17 cellular contexts compared by ENCODE assay signal in genomic region chr3:105759442-105760078, GRCh38.
A peak's percentile ranks its signal among the peaks of the same experiment; 100 is the strongest.
DNase-seq lines count a peak whose midpoint lies in the region; ATAC-seq and TF ChIP-seq lines count a peak whose summit lies in the region.
"Had no signal": no experiment of that assay in that cellular context is flagged by ENCODE, and none has a peak within 500 bp of the region (broad histone marks: within the 10 kb centered on the region; RNA-seq: fewer than 3 reads in every experiment).

No MANE protein-coding gene starts in this region.

- peaks cover 71% of the 10 kb centered on the region for H3K36me3 Mint-ChIP-seq in activated CD4-positive, alpha-beta memory T cell treated with anti-CD3 and anti-CD28 coated beads for 36 hours
- peaks cover 80% of the 10 kb centered on the region for H3K36me3 Mint-ChIP-seq in activated CD4-positive, alpha-beta memory T cell treated with anti-CD3 and anti-CD28 coated beads, Interleukin-2, amount 10 ng/mL, durations not matched to agents 7 days and 5 days (ENCODE audit: low read depth)
- H3K36me3 Mint-ChIP-seq in CD4-positive, alpha-beta T cell (ENCODE audit: low read depth): peaks cover 80% of the 10 kb centered on the region
- peaks cover 80% of the 10 kb centered on the region for H3K36me3 Mint-ChIP-seq in activated naive CD8-positive, alpha-beta T cell treated with anti-CD3 and anti-CD28 coated beads for 36 hours
- peaks cover 26 to 73% (median 46%) of the 10 kb centered on the region in 5 donors for H3K36me3 Mint-ChIP-seq in naive thymus-derived CD4-positive, alpha-beta T cell

- no peak overlapping the region for H3K4me3 Mint-ChIP-seq in activated CD4-positive, alpha-beta memory T cell treated with anti-CD3 and anti-CD28 coated beads for 36 hours
- no peak overlapping the region for H3K4me3 Mint-ChIP-seq in activated CD4-positive, alpha-beta memory T cell treated with anti-CD3 and anti-CD28 coated beads, Interleukin-2, amount 10 ng/mL, durations not matched to agents 7 days and 5 days
- no peak overlapping the region for H3K4me3 Mint-ChIP-seq in CD4-positive, alpha-beta T cell
- H3K4me3 Mint-ChIP-seq in activated naive CD8-positive, alpha-beta T cell treated with anti-CD3 and anti-CD28 coated beads for 36 hours: peak overlapping the region; percentile 25
- peak overlapping the region in 3 of 10 donors; percentile 8 to 35 (median 28) for H3K4me3 Mint-ChIP-seq in naive thymus-derived CD4-positive, alpha-beta T cell
- H3K4me3 Mint-ChIP-seq: type B pancreatic cell had no signal

- intact Hi-C loops in activated CD4-positive, alpha-beta memory T cell treated with anti-CD3 and anti-CD28 coated beads for 36 hours (cut with micrococcal nuclease): no loop called here
- intact Hi-C loops in CD4-positive, alpha-beta T cell (cut with DNase I, micrococcal nuclease): no loop called here
- intact Hi-C loops in naive thymus-derived CD4-positive, alpha-beta T cell (cut with micrococcal nuclease): loop anchor here in 1 of 2 donors (5.0 kb wide), 1 partner anchor 1763 kb away; the partner anchor contains the start of gene BBX

- peaks cover 22% of the 10 kb centered on the region for H3K9me3 ChIP-seq in CD4-positive, alpha-beta T cell (ENCODE audit: control insufficient read depth, low read length)
- peaks cover 0 to 22% (median 0%) of the 10 kb centered on the region in 3 experiments for H3K9me3 ChIP-seq in naive thymus-derived CD4-positive, alpha-beta T cell (ENCODE audit: control insufficient read depth in 2 of 3, low read length in 3 of 3)
- H3K9me3 ChIP-seq: gastrocnemius medialis had no signal

- POLR2A ChIA-PET in activated CD4-positive, alpha-beta memory T cell treated with anti-CD3 and anti-CD28 coated beads for 36 hours (lab: Charles Lee): interaction anchor here (1.0 kb wide), 1 partner anchor 22 kb away, joined by 3 read pairs; no protein-coding TSS in a partner anchor
- POLR2A ChIA-PET in activated CD4-positive, alpha-beta memory T cell treated with anti-CD3 and anti-CD28 coated beads, Interleukin-2, amount 10 ng/mL, durations not matched to agents 7 days and 5 days (lab: Charles Lee): no interaction called here
- POLR2A ChIA-PET in CD4-positive, alpha-beta T cell (lab: Charles Lee): interaction anchor here (0.8 kb wide), 1 partner anchor 15 kb away, joined by 4 read pairs; no protein-coding TSS in a partner anchor
- POLR2A ChIA-PET in naive thymus-derived CD4-positive, alpha-beta T cell (lab: Charles Lee): interaction anchor here (0.6 to 1.5 kb wide), 5 partner anchors 11 to 240 kb away, joined by 3 to 4 read pairs (median 3); no protein-coding TSS in a partner anchor

- CTCF ChIA-PET in activated CD4-positive, alpha-beta memory T cell treated with anti-CD3 and anti-CD28 coated beads for 36 hours (lab: Charles Lee): no interaction called here
- CTCF ChIA-PET in activated CD4-positive, alpha-beta memory T cell treated with anti-CD3 and anti-CD28 coated beads, Interleukin-2, amount 10 ng/mL, durations not matched to agents 7 days and 5 days (lab: Charles Lee): no interaction called here
- CTCF ChIA-PET in CD4-positive, alpha-beta T cell (lab: Charles Lee): no interaction called here
- CTCF ChIA-PET in naive thymus-derived CD4-positive, alpha-beta T cell (lab: Charles Lee): no interaction called here

- no peak for DNase-seq in activated CD4-positive, alpha-beta memory T cell treated with anti-CD3 and anti-CD28 coated beads for 36 hours
- no peak for DNase-seq in activated CD4-positive, alpha-beta memory T cell treated with anti-CD3 and anti-CD28 coated beads, Interleukin-2, amount 10 ng/mL, durations not matched to agents 7 days and 5 days
- no peak for DNase-seq in CD4-positive, alpha-beta T cell
- DNase-seq in activated naive CD8-positive, alpha-beta T cell treated with anti-CD3 and anti-CD28 coated beads for 36 hours: no peak
- DNase-seq in naive thymus-derived CD4-positive, alpha-beta T cell: no peak
- DNase-seq in effector CD4-positive, alpha-beta T cell: no peak
- no peak for DNase-seq in activated gamma-delta T cell (lab: John Stamatoyannopoulos, UW)
- DNase-seq: activated naive CD4-positive, alpha-beta T cell treated with Interleukin-2 at 50 U/mL for 16 hours; Calu3; effector memory CD4-positive, alpha-beta T cell; esophagus squamous epithelium; gastrocnemius medialis; NCI-H187 treated with DMSO at 0.1 percent for 48 hours; NCI-H774; retina had no signal

- H3K27ac Mint-ChIP-seq in activated CD4-positive, alpha-beta memory T cell treated with anti-CD3 and anti-CD28 coated beads for 36 hours: peak overlapping the region; percentile 29
- no peak overlapping the region for H3K27ac Mint-ChIP-seq in activated CD4-positive, alpha-beta memory T cell treated with anti-CD3 and anti-CD28 coated beads, Interleukin-2, amount 10 ng/mL, durations not matched to agents 7 days and 5 days
- H3K27ac Mint-ChIP-seq in CD4-positive, alpha-beta T cell: peak overlapping the region; percentile 56
- H3K27ac Mint-ChIP-seq in activated naive CD8-positive, alpha-beta T cell treated with anti-CD3 and anti-CD28 coated beads for 36 hours: peak overlapping the region; percentile 62
- peak overlapping the region in 7 of 9 donors; percentile 19 to 83 (median 61) for H3K27ac Mint-ChIP-seq in naive thymus-derived CD4-positive, alpha-beta T cell
- H3K27ac Mint-ChIP-seq: type B pancreatic cell had no signal

- H3K27ac ChIP-seq in CD4-positive, alpha-beta T cell (ENCODE audit: low read depth, low read length): no peak overlapping the region
- H3K27ac ChIP-seq in naive thymus-derived CD4-positive, alpha-beta T cell (ENCODE audit: low read depth, low read length): no peak overlapping the region
- H3K27ac ChIP-seq: esophagus squamous epithelium, gastrocnemius medialis had no signal

- H3K4me3 ChIP-seq in naive thymus-derived CD4-positive, alpha-beta T cell (ENCODE audit: low read length): no peak overlapping the region
- H3K4me3 ChIP-seq: esophagus squamous epithelium, gastrocnemius medialis had no signal

- no peaks in the 10 kb centered on the region for H3K27me3 Mint-ChIP-seq in activated CD4-positive, alpha-beta memory T cell treated with anti-CD3 and anti-CD28 coated beads for 36 hours
- no peaks in the 10 kb centered on the region for H3K27me3 Mint-ChIP-seq in activated CD4-positive, alpha-beta memory T cell treated with anti-CD3 and anti-CD28 coated beads, Interleukin-2, amount 10 ng/mL, durations not matched to agents 7 days and 5 days
- H3K27me3 Mint-ChIP-seq in CD4-positive, alpha-beta T cell: no peaks in the 10 kb centered on the region
- H3K27me3 Mint-ChIP-seq in activated naive CD8-positive, alpha-beta T cell treated with anti-CD3 and anti-CD28 coated beads for 36 hours: no peaks in the 10 kb centered on the region
- no peaks in the 10 kb centered on the region for H3K27me3 Mint-ChIP-seq in naive thymus-derived CD4-positive, alpha-beta T cell
- H3K27me3 Mint-ChIP-seq: type B pancreatic cell had no signal

- peaks cover 0 to 24% (median 4%) of the 10 kb centered on the region in 3 experiments for H3K36me3 ChIP-seq in naive thymus-derived CD4-positive, alpha-beta T cell (ENCODE audit: control insufficient read depth in 2 of 3, insufficient read depth in 3 of 3, low read length in 3 of 3)

- peaks cover 37% of the 10 kb centered on the region for H3K9me3 Mint-ChIP-seq in activated CD4-positive, alpha-beta memory T cell treated with anti-CD3 and anti-CD28 coated beads for 36 hours
- H3K9me3 Mint-ChIP-seq in activated CD4-positive, alpha-beta memory T cell treated with anti-CD3 and anti-CD28 coated beads, Interleukin-2, amount 10 ng/mL, durations not matched to agents 7 days and 5 days: peaks cover 38% of the 10 kb centered on the region
- H3K9me3 Mint-ChIP-seq in CD4-positive, alpha-beta T cell: peaks cover 13% of the 10 kb centered on the region
- H3K9me3 Mint-ChIP-seq in activated naive CD8-positive, alpha-beta T cell treated with anti-CD3 and anti-CD28 coated beads for 36 hours: peaks cover 37% of the 10 kb centered on the region
- peaks cover 7 to 43% (median 25%) of the 10 kb centered on the region in 11 donors for H3K9me3 Mint-ChIP-seq in naive thymus-derived CD4-positive, alpha-beta T cell

- TF ChIP-seq CTCF in CD4-positive, alpha-beta T cell (IDR thresholded peaks at IDR 0.05): no peak

- no peaks in the 10 kb centered on the region for H3K27me3 ChIP-seq in CD4-positive, alpha-beta T cell (ENCODE audit: control insufficient read depth, insufficient read depth, low read length)
- H3K27me3 ChIP-seq in naive thymus-derived CD4-positive, alpha-beta T cell (ENCODE audit: control insufficient read depth in 2 of 2, insufficient read depth in 2 of 2, low read length in 2 of 2): no peaks in the 10 kb centered on the region
- H3K27me3 ChIP-seq: esophagus squamous epithelium, gastrocnemius medialis had no signal

- peaks cover 56% of the 10 kb centered on the region for H3K4me1 Mint-ChIP-seq in activated CD4-positive, alpha-beta memory T cell treated with anti-CD3 and anti-CD28 coated beads for 36 hours (ENCODE audit: low read depth)
- peaks cover 25% of the 10 kb centered on the region for H3K4me1 Mint-ChIP-seq in activated CD4-positive, alpha-beta memory T cell treated with anti-CD3 and anti-CD28 coated beads, Interleukin-2, amount 10 ng/mL, durations not matched to agents 7 days and 5 days
- peaks cover 67% of the 10 kb centered on the region for H3K4me1 Mint-ChIP-seq in CD4-positive, alpha-beta T cell (ENCODE audit: low read depth)
- H3K4me1 Mint-ChIP-seq in activated naive CD8-positive, alpha-beta T cell treated with anti-CD3 and anti-CD28 coated beads for 36 hours: peaks cover 56% of the 10 kb centered on the region
- peaks cover 23 to 85% (median 65%) of the 10 kb centered on the region in 7 donors for H3K4me1 Mint-ChIP-seq in naive thymus-derived CD4-positive, alpha-beta T cell

- H3K4me1 ChIP-seq in naive thymus-derived CD4-positive, alpha-beta T cell (ENCODE audit: control insufficient read depth in 2 of 2, insufficient read depth in 2 of 2, low read length in 2 of 2): peaks cover 27 to 45% of the 10 kb centered on the region in 2 donors

- no peak for ATAC-seq in CD4-positive, alpha-beta T cell (ENCODE audit: poor library complexity)
- ATAC-seq in naive thymus-derived CD4-positive, alpha-beta T cell: no peak
- no peak for ATAC-seq in HG03045 (IDR thresholded peaks at IDR 0.05; ENCODE audit: unreplicated experiment)
- ATAC-seq: gastrocnemius medialis had no signal
